In the genomic region with DNA sequence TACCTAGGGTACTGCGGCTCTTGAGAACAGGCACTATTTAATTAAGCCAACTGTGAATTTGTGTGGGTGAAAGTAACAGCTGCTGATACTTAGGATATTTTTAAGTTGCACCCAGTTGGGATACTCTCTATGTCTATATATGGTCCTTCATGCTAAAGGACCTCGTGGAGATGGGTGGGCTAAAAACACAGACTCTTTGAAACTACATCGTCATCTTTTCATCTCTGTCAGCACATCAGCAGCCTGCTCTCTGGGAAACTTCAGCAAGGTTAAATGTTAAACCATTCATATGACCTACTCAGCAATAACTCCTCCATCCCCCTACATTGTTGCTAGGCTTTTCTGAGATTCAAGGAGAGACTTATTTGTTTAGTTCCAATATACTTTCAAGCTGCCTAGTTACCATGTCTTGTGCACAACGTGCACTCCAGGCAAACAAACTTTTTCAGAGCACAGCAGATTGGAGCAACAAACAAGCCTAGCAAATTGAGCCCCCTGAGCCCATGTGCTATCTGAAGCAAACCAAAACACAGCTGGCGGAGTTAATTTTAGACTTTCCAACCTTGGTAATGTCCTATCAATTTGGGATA, we compare ENCODE assay signal across 11 cellular contexts. TPM values are rescaled to one million over a fixed set of nuclear protein-coding genes. Genes with fewer than 3 reads are reported as not detected.
A peak's percentile ranks its signal among the peaks of the same experiment; 100 is the strongest.
DNase-seq lines count a peak whose midpoint lies in the region; ATAC-seq, FAIRE-seq and TF ChIP-seq lines count a peak whose summit lies in the region.
"Had no signal": no experiment of that assay in that cellular context is flagged by ENCODE, and none has a peak within 500 bp of the region (broad histone marks: within the 10 kb centered on the region; RNA-seq: fewer than 3 reads in every experiment).

No MANE protein-coding gene starts in this region.

- H3K4me3 Mint-ChIP-seq in astrocyte (ENCODE audit: unreplicated experiment), result no peak overlapping the region
- H3K4me3 Mint-ChIP-seq: dendritic cell treated with granulocyte-macrophage colony-stimulating factor and Interleukin-4, amounts not matched to agents 40 ng/mL and 50 ng/mL, for 4 days had no signal

- TF ChIP-seq CTCF in astrocyte (IDR thresholded peaks at IDR 0.05; ENCODE audit: insufficient read depth, low read depth, low read length) (no peak), left lung (IDR thresholded peaks at IDR 0.05) (no peak)

- no peaks in the 10 kb centered on the region for H3K27me3 ChIP-seq in BLaER1 treated with 17β-estradiol and CSF1 and Interleukin-3, amounts not matched to agents 10 nM and 100 nM
- no peaks in the 10 kb centered on the region for H3K27me3 ChIP-seq in astrocyte (ENCODE audit: insufficient read depth, low read length)
- no peaks in the 10 kb centered on the region for H3K27me3 ChIP-seq in left lung
- H3K27me3 ChIP-seq: ovary, SJCRH30 had no signal

- no peaks in the 10 kb centered on the region for H3K36me3 Mint-ChIP-seq in astrocyte (ENCODE audit: low read depth, unreplicated experiment)

- H2AFZ ChIP-seq in astrocyte (ENCODE audit: low read depth, low read length), result no peak overlapping the region

- H3K36me3 ChIP-seq in BLaER1 treated with 17β-estradiol and CSF1 and Interleukin-3, amounts not matched to agents 10 nM and 100 nM, result no peaks in the 10 kb centered on the region
- H3K36me3 ChIP-seq in astrocyte (ENCODE audit: insufficient read depth, low read length) (no peaks in the 10 kb centered on the region), left lung (no peaks in the 10 kb centered on the region)
- H3K36me3 ChIP-seq: ovary, SJCRH30 had no signal

- no peaks in the 10 kb centered on the region for H3K79me2 ChIP-seq in astrocyte (ENCODE audit: insufficient read depth, low read length)

- intact Hi-C loops in left lung (cut with DNase I), result no loop called here

- no peak for DNase-seq in astrocyte (ENCODE audit: low read depth)
- no peak for DNase-seq in left lung
- DNase-seq in CD1c-positive myeloid dendritic cell (ENCODE audit: extremely low spot score), result no peak
- DNase-seq in DMS79 (lab: John Stamatoyannopoulos, UW), result no peak
- no peak for DNase-seq in HEK293T (ENCODE audit: extremely low spot score)
- DNase-seq in NOMO-1 treated with DMSO at 0.1 percent for 48 hours (lab: John Stamatoyannopoulos, UW; ENCODE audit: unreplicated experiment), result no peak
- DNase-seq: ovary had no signal

- ATAC-seq in GM21825 (IDR thresholded peaks at IDR 0.05; ENCODE audit: unreplicated experiment) (peak; percentile 76), left lung (peak; percentile 65)

- H3K9ac ChIP-seq in BLaER1 treated with 17β-estradiol and CSF1 and Interleukin-3, amounts not matched to agents 10 nM and 100 nM, result no peak overlapping the region
- no peak overlapping the region for H3K9ac ChIP-seq in astrocyte (ENCODE audit: low read length)

- peaks cover 7 to 20% (median 14%) of the 10 kb centered on the region in 10 experiments; a peak in 18 of 20 replicates for H3K4me1 ChIP-seq in BLaER1 treated with 17β-estradiol and CSF1 and Interleukin-3, amounts not matched to agents 10 nM and 100 nM
- no peaks in the 10 kb centered on the region for H3K4me1 ChIP-seq in astrocyte (ENCODE audit: insufficient read depth, low read length)
- H3K4me1 ChIP-seq in left lung, result no peaks in the 10 kb centered on the region

- H3K27me3 Mint-ChIP-seq in astrocyte (ENCODE audit: low read depth, unreplicated experiment), result no peaks in the 10 kb centered on the region
- H3K27me3 Mint-ChIP-seq: dendritic cell treated with granulocyte-macrophage colony-stimulating factor and Interleukin-4, amounts not matched to agents 40 ng/mL and 50 ng/mL, for 4 days had no signal

- CTCF ChIA-PET in HEK293T (lab: Yijun Ruan, JAX), result no interaction called here

- H3K4me1 Mint-ChIP-seq in astrocyte (ENCODE audit: low read depth, unreplicated experiment), result peaks cover 10% of the 10 kb centered on the region

- no peaks in the 10 kb centered on the region for H4K20me1 ChIP-seq in BLaER1 treated with 17β-estradiol and CSF1 and Interleukin-3, amounts not matched to agents 10 nM and 100 nM
- no peaks in the 10 kb centered on the region for H4K20me1 ChIP-seq in astrocyte (ENCODE audit: insufficient read depth, low read length)

- no peak for FAIRE-seq in astrocyte (lab: Jason Lieb, UNC)

- no peak overlapping the region for H3K4me3 ChIP-seq in BLaER1 treated with 17β-estradiol and CSF1 and Interleukin-3, amounts not matched to agents 10 nM and 100 nM
- H3K4me3 ChIP-seq in astrocyte (ENCODE audit: insufficient read depth, low read depth, low read length) (no peak overlapping the region), left lung (no peak overlapping the region)
- H3K4me3 ChIP-seq: ovary, SJCRH30 had no signal

- POLR2A ChIA-PET in HEK293T (lab: Yijun Ruan, JAX), result no interaction called here

- no peaks in the 10 kb centered on the region for H3K9me3 ChIP-seq in BLaER1 treated with 17β-estradiol and CSF1 and Interleukin-3, amounts not matched to agents 10 nM and 100 nM (replicated peaks in 1 of 11)
- H3K9me3 ChIP-seq in astrocyte (ENCODE audit: insufficient read depth, low read depth, low read length), result no peaks in the 10 kb centered on the region
- H3K9me3 ChIP-seq in left lung, result no peaks in the 10 kb centered on the region
- H3K9me3 ChIP-seq: ovary had no signal

- H3K4me2 ChIP-seq in BLaER1 treated with 17β-estradiol and CSF1 and Interleukin-3, amounts not matched to agents 10 nM and 100 nM, result peak overlapping the region in 9 of 11 experiments; percentile 6 to 54 (median 36); a peak in 15 of 22 replicates
- H3K4me2 ChIP-seq in astrocyte (ENCODE audit: low read length), result no peak overlapping the region

- peak overlapping the region; percentile 9 for H3K27ac Mint-ChIP-seq in astrocyte (ENCODE audit: unreplicated experiment)
- H3K27ac Mint-ChIP-seq: dendritic cell treated with granulocyte-macrophage colony-stimulating factor and Interleukin-4, amounts not matched to agents 40 ng/mL and 50 ng/mL, for 4 days had no signal

- H3K27ac ChIP-seq in BLaER1 treated with 17β-estradiol and CSF1 and Interleukin-3, amounts not matched to agents 10 nM and 100 nM, result 0 out of 22 replicates have a peak overlapping the region, but pooled peaks of 1 of the 11 experiments have one; percentile 3
- H3K27ac ChIP-seq in astrocyte (ENCODE audit: low read depth, low read length), result no peak overlapping the region
- peak overlapping the region in 1 of 2 donors; percentile 8 for H3K27ac ChIP-seq in left lung
- H3K27ac ChIP-seq: SJCRH30 had no signal

- no peaks in the 10 kb centered on the region for H3K9me3 Mint-ChIP-seq in astrocyte (ENCODE audit: unreplicated experiment)
- H3K9me3 Mint-ChIP-seq: dendritic cell treated with granulocyte-macrophage colony-stimulating factor and Interleukin-4, amounts not matched to agents 40 ng/mL and 50 ng/mL, for 4 days had no signal

TF ChIP-seq in HEK293T, 16 proteins besides CTCF, POLR2A, EP300 and RAD21:
- TF ChIP-seq SUZ12 (IDR thresholded peaks at IDR 0.05), result no peak
- no peak for TF ChIP-seq FOXK2 (IDR thresholded peaks at IDR 0.05)
- no peak for TF ChIP-seq FOXM1 (IDR thresholded peaks at IDR 0.05; ENCODE audit: borderline replicate concordance)
- no peak for TF ChIP-seq FOXA1 (IDR thresholded peaks at IDR 0.05)
- TF ChIP-seq PKNOX1 (IDR thresholded peaks at IDR 0.05), result no peak
- TF ChIP-seq CTBP1 (IDR thresholded peaks at IDR 0.05; ENCODE audit: borderline replicate concordance), result no peak
- no peak for TF ChIP-seq ZNF384 (IDR thresholded peaks at IDR 0.05)
- TF ChIP-seq TARDBP (IDR thresholded peaks at IDR 0.05), result no peak
- no peak for TF ChIP-seq LEF1 (IDR thresholded peaks at IDR 0.05; ENCODE audit: borderline replicate concordance)

RNA-seq across cellular contexts. Expression of gene MOB1B, which starts 6.2 kb away (rescaled TPM):
- 36.0 and 40.6 TPM in 2 replicates for total RNA-seq in astrocyte
- total RNA-seq in left lung, result 10 to 100 TPM; 28.3 to 33.6 TPM

RNA-seq across cellular contexts. Expression of gene GRSF1, which starts 56.3 kb away (rescaled TPM):
- total RNA-seq in astrocyte, result 112 and 114 TPM in 2 replicates
- 10 to 100 TPM; 60.3 to 74.5 TPM for total RNA-seq in left lung
